Comparison of ENCODE assay signal across 1 cellular context in genomic region chr9:113907282-113907681, GRCh38.
TF ChIP-seq lines count a peak whose summit lies in the region.

No MANE protein-coding gene starts in this region.

TF ChIP-seq in GM23338, 12 proteins besides CTCF, POLR2A, EP300 and RAD21:
- TF ChIP-seq ZNF462 (CRISPR knock-in tag; IDR thresholded peaks at IDR 0.05): no peak
- TF ChIP-seq POLR2AphosphoS5 (IDR thresholded peaks at IDR 0.05; ENCODE audit: low read depth): no peak
- TF ChIP-seq ZNF114 (CRISPR knock-in tag; IDR thresholded peaks at IDR 0.05): no peak
- TF ChIP-seq NANOG (IDR thresholded peaks at IDR 0.05; ENCODE audit: borderline replicate concordance): no peak
- TF ChIP-seq ZNF331 (CRISPR knock-in tag; IDR thresholded peaks at IDR 0.05; ENCODE audit: low read depth): no peak
